Comparison of ENCODE assay signal across 1 cellular context in genomic region chr6:146887447-146888077, GRCh38.
TF ChIP-seq lines count a peak whose summit lies in the region.

No MANE protein-coding gene starts in this region.

TF ChIP-seq in K562, 482 proteins besides CTCF, POLR2A, EP300 and RAD21 (continued from another document and continues in another):
- TF ChIP-seq HMGXB4 (CRISPR knock-in tag; IDR thresholded peaks at IDR 0.05) (no peak), MXD1 (CRISPR knock-in tag; IDR thresholded peaks at IDR 0.05; ENCODE audit: borderline replicate concordance, poor library complexity, severe bottlenecking) (peak; percentile 97), WHSC1 (IDR thresholded peaks at IDR 0.05; ENCODE audit: low read length) (no peak), ID3 (CRISPR knock-in tag; IDR thresholded peaks at IDR 0.05) (peak; percentile 99), ID3 (tag; IDR thresholded peaks at IDR 0.05) (peak; percentile 100), ILF3 (IDR thresholded peaks at IDR 0.05; ENCODE audit: borderline replicate concordance) (no peak), ZNF717 (CRISPR knock-in tag; IDR thresholded peaks at IDR 0.05) (peak; percentile 98), ZBED1 (IDR thresholded peaks at IDR 0.05) (no peak), ZNF76 (CRISPR knock-in tag; IDR thresholded peaks at IDR 0.05; ENCODE audit: borderline replicate concordance) (peak; percentile 100), ESRRB (CRISPR knock-in tag; IDR thresholded peaks at IDR 0.05; ENCODE audit: borderline replicate concordance) (peak; percentile 97), SMAD3 (CRISPR knock-in tag; conservative IDR thresholded peaks at IDR 0.05) (peak; percentile 100), CREB3L1 (IDR thresholded peaks at IDR 0.05; ENCODE audit: borderline replicate concordance, low read depth) (peak; percentile 39; the same call in 1 of the 2 replicates), C11orf30 (IDR thresholded peaks at IDR 0.05; ENCODE audit: low read depth) (peak; percentile 64; the same call in 1 of the 2 replicates), HDAC3 (IDR thresholded peaks at IDR 0.05; ENCODE audit: borderline replicate concordance, partially characterized antibody) (no peak), TFE3 (CRISPR knock-in tag; IDR thresholded peaks at IDR 0.05) (peak; percentile 96), SMAD2 (IDR thresholded peaks at IDR 0.05; ENCODE audit: low read depth, low read length) (no peak), NFE2L1 (tag; IDR thresholded peaks at IDR 0.05; ENCODE audit: borderline replicate concordance, low read depth) (peak; percentile 98), E2F4 (CRISPR knock-in tag; IDR thresholded peaks at IDR 0.05; ENCODE audit: low read depth) (no peak), NR3C1 (CRISPR knock-in tag; IDR thresholded peaks at IDR 0.05) (no peak), ZFP91 (CRISPR knock-in tag; IDR thresholded peaks at IDR 0.05) (no peak), TAF15 (IDR thresholded peaks at IDR 0.05; ENCODE audit: low read depth, low read length) (no peak), ZBTB40 (IDR thresholded peaks at IDR 0.05) (0 out of 2 replicates have a peak, but pooled peaks have one; percentile 38), ZBTB40 (CRISPR knock-in tag; IDR thresholded peaks at IDR 0.05) (no peak), POLR3A (IDR thresholded peaks at IDR 0.05; ENCODE audit: borderline replicate concordance, extremely low read depth, insufficient read depth, insufficient read length) (no peak), GTF2A2 (tag; IDR thresholded peaks at IDR 0.05) (peak; percentile 100), ZNF3 (CRISPR knock-in tag; IDR thresholded peaks at IDR 0.05) (peak; percentile 98), THAP7 (CRISPR knock-in tag; IDR thresholded peaks at IDR 0.05) (peak; percentile 96), RBM14 (IDR thresholded peaks at IDR 0.05; ENCODE audit: borderline replicate concordance, insufficient read depth, low read depth, low read length) (no peak), NCOR1 (IDR thresholded peaks at IDR 0.05) (no peak), NCOA6 (IDR thresholded peaks at IDR 0.05) (no peak), XRCC4 (IDR thresholded peaks at IDR 0.05; ENCODE audit: extremely low read depth, insufficient read depth, insufficient read length) (no peak), NFYB (IDR thresholded peaks at IDR 0.05; ENCODE audit: extremely low read depth, insufficient read length) (no peak), CREB3 (tag; conservative IDR thresholded peaks at IDR 0.05; ENCODE audit: low read depth) (peak; percentile 100), PPARD (CRISPR knock-in tag; IDR thresholded peaks at IDR 0.05) (peak; percentile 99), ZNF77 (CRISPR knock-in tag; IDR thresholded peaks at IDR 0.05) (peak; percentile 96), ZNF165 (CRISPR knock-in tag; IDR thresholded peaks at IDR 0.05; ENCODE audit: borderline replicate concordance) (peak; percentile 100), MTA1 (IDR thresholded peaks at IDR 0.05; ENCODE audit: borderline replicate concordance) (peak; percentile 84), SNAPC5 (CRISPR knock-in tag; IDR thresholded peaks at IDR 0.05) (peak; percentile 89), ZNF431 (CRISPR knock-in tag; IDR thresholded peaks at IDR 0.05) (no peak), RNF2 (IDR thresholded peaks at IDR 0.05) (no peak; the same call in 1 of the 2 replicates), ZFP1 (CRISPR knock-in tag; IDR thresholded peaks at IDR 0.05) (peak; percentile 100), TEAD4 (IDR thresholded peaks at IDR 0.05; ENCODE audit: low read length) (no peak; the same call in 1 of the 2 replicates), TEAD4 (CRISPR knock-in tag; IDR thresholded peaks at IDR 0.05; ENCODE audit: borderline replicate concordance) (no peak)
